1 cellular context compared by ENCODE assay signal in genomic region chr12:44875954-44876553, GRCh38.
TF ChIP-seq lines count a peak whose summit lies in the region.

TSS of gene NELL2 (minus strand) at chr12:44876315. CDS start at chr12:44875869, 446 bp downstream.

TF ChIP-seq in neural cell, 6 proteins besides CTCF, POLR2A, EP300 and RAD21 (continued from another document):
- TF ChIP-seq REST (IDR thresholded peaks at IDR 0.05; ENCODE audit: borderline replicate concordance), result no peak
- TF ChIP-seq SMC3 (conservative IDR thresholded peaks at IDR 0.05; ENCODE audit: poor library complexity), result no peak
- TF ChIP-seq POLR2AphosphoS5 (IDR thresholded peaks at IDR 0.05), result no peak
- no peak for TF ChIP-seq MXI1 (conservative IDR thresholded peaks at IDR 0.05; ENCODE audit: poor library complexity, severe bottlenecking)
- TF ChIP-seq TAF1 (IDR thresholded peaks at IDR 0.05; ENCODE audit: low read depth), result no peak
TF ChIP-seq in neural cell: peak in this region for 0.
